In genomic region chr4:176320976-176321361, GRCh38 we compare ENCODE assay signal across 1 cellular context.
TF ChIP-seq lines count a peak whose summit lies in the region.

No MANE protein-coding gene starts in this region.

TF ChIP-seq in K562, 482 proteins besides CTCF, POLR2A, EP300 and RAD21 (continued from another document):
- TF ChIP-seq, protein P1, sequence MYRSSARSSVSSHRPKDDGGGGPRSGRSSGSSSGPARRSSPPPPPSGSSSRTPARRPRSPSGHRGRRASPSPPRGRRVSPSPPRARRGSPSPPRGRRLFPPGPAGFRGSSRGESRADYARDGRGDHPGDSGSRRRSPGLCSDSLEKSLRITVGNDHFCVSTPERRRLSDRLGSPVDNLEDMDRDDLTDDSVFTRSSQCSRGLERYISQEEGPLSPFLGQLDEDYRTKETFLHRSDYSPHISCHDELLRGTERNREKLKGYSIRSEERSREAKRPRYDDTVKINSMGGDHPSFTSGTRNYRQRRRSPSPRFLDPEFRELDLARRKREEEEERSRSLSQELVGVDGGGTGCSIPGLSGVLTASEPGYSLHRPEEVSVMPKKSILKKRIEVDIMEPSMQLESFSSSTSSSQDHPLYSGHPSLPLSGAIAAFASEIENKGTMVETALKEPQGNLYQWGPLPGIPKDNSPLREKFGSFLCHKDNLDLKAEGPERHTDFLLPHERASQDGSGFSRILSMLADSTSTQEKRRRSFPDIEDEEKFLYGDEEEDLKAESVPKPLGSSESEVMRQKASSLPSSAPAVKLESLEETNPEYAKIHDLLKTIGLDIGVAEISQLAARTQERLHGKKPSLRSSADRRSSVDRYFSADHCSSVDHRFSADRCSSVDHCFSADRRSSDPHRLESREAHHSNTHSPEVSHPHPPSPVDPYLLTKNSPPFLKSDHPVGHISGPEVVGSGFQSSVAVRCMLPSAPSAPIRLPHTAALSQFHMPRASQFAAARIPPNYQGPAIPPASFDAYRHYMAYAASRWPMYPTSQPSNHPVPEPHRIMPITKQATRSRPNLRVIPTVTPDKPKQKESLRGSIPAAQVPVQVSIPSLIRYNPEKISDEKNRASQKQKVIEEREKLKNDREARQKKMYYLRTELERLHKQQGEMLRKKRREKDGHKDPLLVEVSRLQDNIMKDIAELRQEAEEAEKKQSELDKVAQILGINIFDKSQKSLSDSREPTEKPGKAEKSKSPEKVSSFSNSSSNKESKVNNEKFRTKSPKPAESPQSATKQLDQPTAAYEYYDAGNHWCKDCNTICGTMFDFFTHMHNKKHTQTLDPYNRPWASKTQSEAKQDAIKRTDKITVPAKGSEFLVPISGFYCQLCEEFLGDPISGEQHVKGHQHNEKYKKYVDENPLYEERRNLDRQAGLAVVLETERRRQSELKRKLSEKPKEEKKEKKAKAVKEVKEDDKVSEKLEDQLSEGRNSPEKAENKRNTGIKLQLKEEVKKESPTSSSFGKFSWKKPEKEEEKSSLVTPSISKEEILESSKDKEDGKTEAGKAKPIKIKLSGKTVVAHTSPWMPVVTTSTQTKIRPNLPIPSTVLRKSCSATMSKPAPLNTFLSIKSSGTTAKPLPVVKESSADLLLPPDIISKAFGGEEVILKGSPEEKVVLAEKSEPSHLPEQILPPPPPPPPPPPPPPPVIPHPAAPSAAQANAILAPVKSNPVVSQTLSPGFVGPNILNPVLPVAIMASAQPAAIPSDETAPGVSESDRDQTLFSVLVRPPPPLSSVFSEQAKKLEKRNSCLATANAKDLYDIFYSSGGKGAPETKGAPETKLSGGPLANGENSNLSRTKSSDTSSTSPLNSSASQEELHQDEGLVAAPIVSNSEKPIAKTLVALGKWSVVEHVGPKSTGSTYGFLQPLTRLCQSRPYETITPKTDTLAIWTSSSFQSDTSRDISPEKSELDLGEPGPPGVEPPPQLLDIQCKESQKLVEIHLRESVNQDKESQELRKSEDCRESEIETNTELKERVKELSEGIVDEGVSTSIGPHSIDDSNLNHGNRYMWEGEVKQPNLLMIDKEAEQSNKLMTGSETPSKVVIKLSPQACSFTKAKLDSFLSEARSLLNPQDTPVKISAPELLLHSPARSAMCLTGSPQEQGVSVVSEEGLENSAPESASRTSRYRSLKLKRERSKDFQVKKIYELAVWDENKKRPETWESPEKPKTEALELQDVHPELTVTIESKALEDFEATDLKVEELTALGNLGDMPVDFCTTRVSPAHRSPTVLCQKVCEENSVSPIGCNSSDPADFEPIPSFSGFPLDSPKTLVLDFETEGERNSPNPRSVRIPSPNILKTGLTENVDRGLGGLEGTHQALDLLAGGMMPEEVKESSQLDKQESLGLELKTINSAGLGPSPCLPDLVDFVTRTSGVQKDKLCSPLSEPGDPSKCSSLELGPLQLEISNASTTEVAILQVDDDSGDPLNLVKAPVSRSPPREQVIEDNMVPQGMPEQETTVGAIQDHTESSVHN (IDR thresholded peaks at IDR 0.05; ENCODE audit: borderline replicate concordance in 1 of 2, low read depth in 1 of 2), result no peak
- TF ChIP-seq SAFB (IDR thresholded peaks at IDR 0.05; ENCODE audit: borderline replicate concordance, low read depth, low read length) (no peak), MAFF (IDR thresholded peaks at IDR 0.05; ENCODE audit: low read length) (no peak), ZNF347 (CRISPR knock-in tag; IDR thresholded peaks at IDR 0.05; ENCODE audit: low read depth) (no peak), USF1 (CRISPR knock-in tag; IDR thresholded peaks at IDR 0.05) (no peak), ZBTB26 (CRISPR knock-in tag; IDR thresholded peaks at IDR 0.05) (no peak), BRF1 (IDR thresholded peaks at IDR 0.05; ENCODE audit: borderline replicate concordance, extremely low read depth, insufficient read length) (no peak), SREBF2 (CRISPR knock-in tag; IDR thresholded peaks at IDR 0.05) (no peak), TRIM28 (IDR thresholded peaks at IDR 0.05) (no peak), ETV6 (IDR thresholded peaks at IDR 0.05; ENCODE audit: borderline replicate concordance in 1 of 2, low read depth in 2 of 2, low read length in 1 of 2) (no peak), ETV6 (CRISPR knock-in tag; IDR thresholded peaks at IDR 0.05; ENCODE audit: borderline replicate concordance) (no peak), OTX1 (CRISPR knock-in tag; IDR thresholded peaks at IDR 0.05) (no peak), HSF4 (CRISPR knock-in tag; IDR thresholded peaks at IDR 0.05; ENCODE audit: borderline replicate concordance) (no peak), NFATC3 (IDR thresholded peaks at IDR 0.05) (no peak), ATF7 (IDR thresholded peaks at IDR 0.05) (no peak), ZBTB5 (IDR thresholded peaks at IDR 0.05) (no peak), EP400 (IDR thresholded peaks at IDR 0.05) (0 out of 2 replicates have a peak, but pooled peaks have one; percentile 0), SP2 (IDR thresholded peaks at IDR 0.05; ENCODE audit: extremely low read depth, low read depth, low read length, poor library complexity, severe bottlenecking) (no peak), CHD1 (IDR thresholded peaks at IDR 0.05; ENCODE audit: low read length) (peak; percentile 24)
- TF ChIP-seq, protein P2, sequence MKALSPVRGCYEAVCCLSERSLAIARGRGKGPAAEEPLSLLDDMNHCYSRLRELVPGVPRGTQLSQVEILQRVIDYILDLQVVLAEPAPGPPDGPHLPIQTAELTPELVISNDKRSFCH (CRISPR knock-in tag; IDR thresholded peaks at IDR 0.05), result no peak
- TF ChIP-seq, protein P2 (tag; IDR thresholded peaks at IDR 0.05), result no peak
- TF ChIP-seq, protein P3, sequence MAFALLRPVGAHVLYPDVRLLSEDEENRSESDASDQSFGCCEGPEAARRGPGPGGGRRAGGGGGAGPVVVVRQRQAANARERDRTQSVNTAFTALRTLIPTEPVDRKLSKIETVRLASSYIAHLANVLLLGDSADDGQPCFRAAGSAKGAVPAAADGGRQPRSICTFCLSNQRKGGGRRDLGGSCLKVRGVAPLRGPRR (CRISPR knock-in tag; IDR thresholded peaks at IDR 0.05), result no peak
- TF ChIP-seq, protein P4, sequence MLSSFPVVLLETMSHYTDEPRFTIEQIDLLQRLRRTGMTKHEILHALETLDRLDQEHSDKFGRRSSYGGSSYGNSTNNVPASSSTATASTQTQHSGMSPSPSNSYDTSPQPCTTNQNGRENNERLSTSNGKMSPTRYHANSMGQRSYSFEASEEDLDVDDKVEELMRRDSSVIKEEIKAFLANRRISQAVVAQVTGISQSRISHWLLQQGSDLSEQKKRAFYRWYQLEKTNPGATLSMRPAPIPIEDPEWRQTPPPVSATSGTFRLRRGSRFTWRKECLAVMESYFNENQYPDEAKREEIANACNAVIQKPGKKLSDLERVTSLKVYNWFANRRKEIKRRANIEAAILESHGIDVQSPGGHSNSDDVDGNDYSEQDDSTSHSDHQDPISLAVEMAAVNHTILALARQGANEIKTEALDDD (IDR thresholded peaks at IDR 0.05), result no peak
- TF ChIP-seq, protein P5, sequence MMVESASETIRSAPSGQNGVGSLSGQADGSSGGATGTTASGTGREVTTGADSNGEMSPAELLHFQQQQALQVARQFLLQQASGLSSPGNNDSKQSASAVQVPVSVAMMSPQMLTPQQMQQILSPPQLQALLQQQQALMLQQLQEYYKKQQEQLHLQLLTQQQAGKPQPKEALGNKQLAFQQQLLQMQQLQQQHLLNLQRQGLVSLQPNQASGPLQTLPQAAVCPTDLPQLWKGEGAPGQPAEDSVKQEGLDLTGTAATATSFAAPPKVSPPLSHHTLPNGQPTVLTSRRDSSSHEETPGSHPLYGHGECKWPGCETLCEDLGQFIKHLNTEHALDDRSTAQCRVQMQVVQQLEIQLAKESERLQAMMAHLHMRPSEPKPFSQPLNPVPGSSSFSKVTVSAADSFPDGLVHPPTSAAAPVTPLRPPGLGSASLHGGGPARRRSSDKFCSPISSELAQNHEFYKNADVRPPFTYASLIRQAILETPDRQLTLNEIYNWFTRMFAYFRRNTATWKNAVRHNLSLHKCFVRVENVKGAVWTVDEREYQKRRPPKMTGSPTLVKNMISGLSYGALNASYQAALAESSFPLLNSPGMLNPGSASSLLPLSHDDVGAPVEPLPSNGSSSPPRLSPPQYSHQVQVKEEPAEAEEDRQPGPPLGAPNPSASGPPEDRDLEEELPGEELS (CRISPR knock-in tag; IDR thresholded peaks at IDR 0.05; ENCODE audit: borderline replicate concordance), result no peak
- TF ChIP-seq, protein P6, sequence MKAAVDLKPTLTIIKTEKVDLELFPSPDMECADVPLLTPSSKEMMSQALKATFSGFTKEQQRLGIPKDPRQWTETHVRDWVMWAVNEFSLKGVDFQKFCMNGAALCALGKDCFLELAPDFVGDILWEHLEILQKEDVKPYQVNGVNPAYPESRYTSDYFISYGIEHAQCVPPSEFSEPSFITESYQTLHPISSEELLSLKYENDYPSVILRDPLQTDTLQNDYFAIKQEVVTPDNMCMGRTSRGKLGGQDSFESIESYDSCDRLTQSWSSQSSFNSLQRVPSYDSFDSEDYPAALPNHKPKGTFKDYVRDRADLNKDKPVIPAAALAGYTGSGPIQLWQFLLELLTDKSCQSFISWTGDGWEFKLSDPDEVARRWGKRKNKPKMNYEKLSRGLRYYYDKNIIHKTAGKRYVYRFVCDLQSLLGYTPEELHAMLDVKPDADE (conservative IDR thresholded peaks at IDR 0.05; ENCODE audit: control insufficient read depth, low read depth, low read length), result no peak
